In the genomic region with DNA sequence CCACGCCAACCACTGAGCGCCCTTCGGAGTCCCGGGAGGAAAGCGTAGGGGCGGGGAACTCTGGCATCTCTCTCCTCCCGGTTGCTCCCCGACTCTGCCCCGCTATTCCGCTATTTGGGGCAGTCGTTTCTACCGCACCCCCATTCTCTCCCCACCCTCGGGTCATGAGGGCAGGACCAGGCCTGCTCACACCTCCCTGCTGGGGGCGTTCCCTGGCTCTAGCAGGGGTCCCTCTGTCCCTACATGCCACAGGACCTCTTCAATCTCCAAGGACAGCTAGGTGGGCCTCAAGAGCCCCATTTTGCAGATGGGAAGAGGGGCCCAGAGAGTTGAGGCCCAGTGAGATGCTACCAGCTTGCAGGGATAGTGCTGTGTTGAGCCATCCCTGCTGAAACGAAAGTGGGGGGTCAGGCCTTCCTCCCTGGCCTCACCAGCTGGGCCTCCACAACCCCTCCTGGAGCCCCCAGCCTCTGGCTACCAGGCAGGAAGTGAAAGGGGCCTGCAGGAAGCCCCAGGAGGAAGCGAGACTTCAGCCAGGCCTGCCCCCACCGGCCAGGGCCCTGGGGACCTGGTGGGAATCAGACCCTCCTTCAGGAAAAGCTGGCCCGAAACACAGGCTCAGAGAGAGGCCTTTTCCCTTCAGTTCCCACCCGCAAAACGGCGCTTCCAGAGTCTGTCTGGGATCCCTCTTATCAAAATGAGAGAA, we compare ENCODE assay signal across 8 cellular contexts. TPM values are rescaled to one million over a fixed set of nuclear protein-coding genes. Genes with fewer than 3 reads are reported as not detected.
A peak's percentile ranks its signal among the peaks of the same experiment; 100 is the strongest.
DNase-seq lines count a peak whose midpoint lies in the region; ATAC-seq and TF ChIP-seq lines count a peak whose summit lies in the region.

No MANE protein-coding gene starts in this region.

- H3K36me3 ChIP-seq in mesenchymal stem cell (ENCODE audit: control insufficient read depth in 1 of 2, insufficient read depth in 2 of 2, low read depth in 1 of 2, low read length in 2 of 2), result no peaks in the 10 kb centered on the region

- H3K36me3 Mint-ChIP-seq in Calu3 (ENCODE audit: insufficient read depth, unreplicated experiment), result peaks cover 12% of the 10 kb centered on the region
- H3K36me3 Mint-ChIP-seq in activated CD4-positive, alpha-beta T cell treated with anti-CD3 and anti-CD28 coated beads, Interleukin-2, amount 10 ng/mL, durations not matched to agents 7 days and 5 days (ENCODE audit: low read depth), result no peaks in the 10 kb centered on the region

- POLR2A ChIA-PET in activated CD4-positive, alpha-beta T cell treated with anti-CD3 and anti-CD28 coated beads, Interleukin-2, amount 10 ng/mL, durations not matched to agents 7 days and 5 days (lab: Charles Lee), result no interaction called here

- WGBS in mesenchymal stem cell, result 79% methylated on average over 21 of the region's 21 CpGs

- no TSS peak for BruUV-seq in Calu3 (replicated peaks; lab: Mats Ljungman, UMichigan)

- H3K27ac ChIP-seq in mesenchymal stem cell (ENCODE audit: low read length, poor library complexity, severe bottlenecking), result no peak overlapping the region

- no peaks in the 10 kb centered on the region for H3K9me3 ChIP-seq in mesenchymal stem cell (ENCODE audit: control insufficient read depth, low read length)

- H2BK5ac ChIP-seq in mesenchymal stem cell (ENCODE audit: low read depth, low read length, poor library complexity, severe bottlenecking), result no peak overlapping the region

- peaks cover 45% of the 10 kb centered on the region for H3K27me3 Mint-ChIP-seq in Calu3 (ENCODE audit: unreplicated experiment)
- H3K27me3 Mint-ChIP-seq in activated CD4-positive, alpha-beta T cell treated with anti-CD3 and anti-CD28 coated beads, Interleukin-2, amount 10 ng/mL, durations not matched to agents 7 days and 5 days, result peaks cover 36% of the 10 kb centered on the region

- ATAC-seq in GM21423 (IDR thresholded peaks at IDR 0.05; ENCODE audit: unreplicated experiment), result peak; percentile 24

- H3K23ac ChIP-seq in mesenchymal stem cell (ENCODE audit: low read length in 2 of 2), result no peak overlapping the region

- H3K4me2 ChIP-seq in mesenchymal stem cell (ENCODE audit: low read length, poor library complexity, severe bottlenecking), result no peak overlapping the region

- no peak overlapping the region for H3K4me3 ChIP-seq in mesenchymal stem cell (ENCODE audit: insufficient read depth in 1 of 2, low read depth in 1 of 2, low read length in 2 of 2)

- CTCF ChIA-PET in Calu3 (lab: Charles Lee), result no interaction called here
- CTCF ChIA-PET in activated CD4-positive, alpha-beta T cell treated with anti-CD3 and anti-CD28 coated beads, Interleukin-2, amount 10 ng/mL, durations not matched to agents 7 days and 5 days (lab: Charles Lee), result interaction anchor here (0.9 kb wide), 1 partner anchor 15 kb away, joined by 3 read pairs; no protein-coding TSS in a partner anchor

- H3K4ac ChIP-seq in mesenchymal stem cell (ENCODE audit: low read depth in 1 of 2, low read length in 2 of 2), result no peak overlapping the region

- no peak overlapping the region for H2BK120ac ChIP-seq in mesenchymal stem cell (ENCODE audit: low read depth, low read length)

- H3K14ac ChIP-seq in mesenchymal stem cell (ENCODE audit: low read length in 2 of 2), result no peak overlapping the region

- H3K4me1 Mint-ChIP-seq in Calu3 (ENCODE audit: low read depth, unreplicated experiment), result peaks cover 7% of the 10 kb centered on the region
- H3K4me1 Mint-ChIP-seq in activated CD4-positive, alpha-beta T cell treated with anti-CD3 and anti-CD28 coated beads, Interleukin-2, amount 10 ng/mL, durations not matched to agents 7 days and 5 days, result peaks cover 23% of the 10 kb centered on the region

- no peak overlapping the region for H3K18ac ChIP-seq in mesenchymal stem cell (ENCODE audit: low read depth in 1 of 2, low read length in 2 of 2)

- H3K27ac Mint-ChIP-seq in Calu3 (ENCODE audit: unreplicated experiment), result no peak overlapping the region
- H3K27ac Mint-ChIP-seq in activated CD4-positive, alpha-beta T cell treated with anti-CD3 and anti-CD28 coated beads, Interleukin-2, amount 10 ng/mL, durations not matched to agents 7 days and 5 days, result no peak overlapping the region

- no peak overlapping the region for H3K9ac ChIP-seq in mesenchymal stem cell (ENCODE audit: low read length)

- H2AK5ac ChIP-seq in mesenchymal stem cell (ENCODE audit: low read length, severe bottlenecking), result peak overlapping the region; percentile 43

- intact Hi-C loops in Calu3 (cut with micrococcal nuclease; ENCODE audit: unreplicated experiment), result no loop called here

- H2BK12ac ChIP-seq in mesenchymal stem cell (ENCODE audit: low read length in 2 of 2), result no peak overlapping the region

- no peaks in the 10 kb centered on the region for H3K9me3 Mint-ChIP-seq in Calu3 (ENCODE audit: low read depth, unreplicated experiment)
- no peaks in the 10 kb centered on the region for H3K9me3 Mint-ChIP-seq in activated CD4-positive, alpha-beta T cell treated with anti-CD3 and anti-CD28 coated beads, Interleukin-2, amount 10 ng/mL, durations not matched to agents 7 days and 5 days

- H3K27me3 ChIP-seq in mesenchymal stem cell (ENCODE audit: control insufficient read depth in 1 of 2, insufficient read depth in 1 of 2, low read length in 2 of 2), result peaks cover 26 to 52% of the 10 kb centered on the region in 2 experiments

- no peak overlapping the region for H4K8ac ChIP-seq in mesenchymal stem cell (ENCODE audit: low read length)

- no peaks in the 10 kb centered on the region for H3K79me1 ChIP-seq in mesenchymal stem cell (replicated peaks; ENCODE audit: low read length, poor library complexity, severe bottlenecking)

- TF ChIP-seq CTCF in Calu3 (IDR thresholded peaks at IDR 0.05; ENCODE audit: unreplicated experiment), result no peak

- DNase-seq in Calu3 (no peak), NOMO-1 treated with DMSO at 0.1 percent for 48 hours (lab: John Stamatoyannopoulos, UW; ENCODE audit: unreplicated experiment) (peak; percentile 58), mesenchymal stem cell (no peak), NCI-H2107 treated with DMSO at 0.1 percent for 48 hours (lab: John Stamatoyannopoulos, UW; ENCODE audit: unreplicated experiment) (no peak), T1000 (lab: John Stamatoyannopoulos, UW) (no peak)
- DNase-seq in activated CD4-positive, alpha-beta T cell treated with anti-CD3 and anti-CD28 coated beads, Interleukin-2, amount 10 ng/mL, durations not matched to agents 7 days and 5 days, result no peak
- DNase-seq in activated naive CD4-positive, alpha-beta T cell treated with Interleukin-2 at 50 U/mL for 16 hours, result no peak

- H3K4me1 ChIP-seq in mesenchymal stem cell (ENCODE audit: control insufficient read depth, insufficient read depth, low read depth, low read length), result peaks cover 27% of the 10 kb centered on the region

- H2BK15ac ChIP-seq in mesenchymal stem cell (ENCODE audit: low read depth, poor library complexity, severe bottlenecking), result no peak overlapping the region

- H3K4me3 Mint-ChIP-seq in Calu3 (ENCODE audit: low read depth, unreplicated experiment), result peak overlapping the region; percentile 19
- no peak overlapping the region for H3K4me3 Mint-ChIP-seq in activated CD4-positive, alpha-beta T cell treated with anti-CD3 and anti-CD28 coated beads, Interleukin-2, amount 10 ng/mL, durations not matched to agents 7 days and 5 days

- no peak overlapping the region for H2AFZ ChIP-seq in mesenchymal stem cell (ENCODE audit: low read depth, low read length)

- no peak overlapping the region for H4K91ac ChIP-seq in mesenchymal stem cell (ENCODE audit: low read length)

RNA-seq across cellular contexts. Expression of a gene that starts 5.5 kb away (rescaled TPM):
- not detected in 2 replicates for total RNA-seq in Calu3 (2022)
- not detected for polyA plus RNA-seq in mesenchymal stem cell (2013, experiment 1 of 2)
- polyA plus RNA-seq in mesenchymal stem cell (2013, experiment 2 of 2), result not detected
- total RNA-seq in activated CD4-positive, alpha-beta T cell treated with anti-CD3 and anti-CD28 coated beads, Interleukin-2, amount 10 ng/mL, durations not matched to agents 7 days and 5 days, result not detected

RNA-seq across cellular contexts. Expression of a gene that starts 6.2 kb away (rescaled TPM):
- 1.4 and 1.5 TPM in 2 replicates for total RNA-seq in Calu3 (2022)
- polyA plus RNA-seq in mesenchymal stem cell (2013, experiment 1 of 2), result 0.22 TPM
- 0.18 TPM for polyA plus RNA-seq in mesenchymal stem cell (2013, experiment 2 of 2)
- total RNA-seq in activated CD4-positive, alpha-beta T cell treated with anti-CD3 and anti-CD28 coated beads, Interleukin-2, amount 10 ng/mL, durations not matched to agents 7 days and 5 days, result 1 to 10 TPM; 1.3 to 1.7 TPM

RNA-seq across cellular contexts. Expression of a gene that starts 26.5 kb away (rescaled TPM):
- 46.7 and 69.3 TPM in 2 replicates for total RNA-seq in Calu3 (2022)
- polyA plus RNA-seq in mesenchymal stem cell (2013, experiment 1 of 2), result 5.6 TPM
- 6.6 TPM for polyA plus RNA-seq in mesenchymal stem cell (2013, experiment 2 of 2)
- total RNA-seq in activated CD4-positive, alpha-beta T cell treated with anti-CD3 and anti-CD28 coated beads, Interleukin-2, amount 10 ng/mL, durations not matched to agents 7 days and 5 days, result 10 to 100 TPM; 76.6 to 92.0 TPM

RNA-seq across cellular contexts. Expression of a gene that starts 48.8 kb away (rescaled TPM):
- 3.2 and 3.4 TPM in 2 replicates for total RNA-seq in Calu3 (2022)
- 0.98 TPM for polyA plus RNA-seq in mesenchymal stem cell (2013, experiment 1 of 2)
- polyA plus RNA-seq in mesenchymal stem cell (2013, experiment 2 of 2), result 1.1 TPM
- total RNA-seq in activated CD4-positive, alpha-beta T cell treated with anti-CD3 and anti-CD28 coated beads, Interleukin-2, amount 10 ng/mL, durations not matched to agents 7 days and 5 days, result 1 to 10 TPM; 1.4 to 1.6 TPM
